ENCODE assay signal across 1 cellular context in the genomic region with DNA sequence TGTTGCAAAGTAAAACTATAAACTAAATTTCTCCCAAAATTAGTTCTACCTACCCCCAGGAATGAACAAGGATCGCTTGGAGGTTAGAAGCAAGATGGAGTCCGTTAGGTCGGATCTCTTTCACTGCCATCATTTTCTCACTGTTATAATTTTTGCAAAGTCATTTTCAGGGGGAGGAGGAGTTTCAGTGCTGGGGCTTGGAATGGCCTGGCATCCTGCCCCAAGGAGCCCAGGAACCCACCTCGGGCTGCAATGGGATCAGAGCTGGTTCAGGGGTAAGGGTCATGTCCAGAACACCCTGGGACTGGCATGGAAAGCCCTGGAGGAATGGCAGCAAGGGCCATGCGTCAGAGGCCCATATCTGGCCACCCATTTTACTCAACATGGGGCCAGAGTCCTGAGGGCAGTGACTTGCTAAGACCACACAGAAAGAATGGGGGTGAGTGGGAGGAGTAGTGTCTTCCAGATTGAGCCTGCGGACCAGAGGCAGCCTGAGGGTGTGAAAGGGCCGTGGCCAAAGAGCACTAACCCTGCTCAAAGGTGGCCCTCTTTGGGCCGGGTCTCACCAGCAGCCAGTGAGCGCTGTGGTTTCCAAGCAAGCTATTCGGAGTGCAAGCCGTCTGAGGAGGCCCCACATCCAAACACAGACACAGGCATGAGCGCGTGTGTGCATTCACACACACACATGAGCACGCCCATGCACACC.
TF ChIP-seq lines count a peak whose summit lies in the region.

No MANE protein-coding gene starts in this region.

TF ChIP-seq in K562, 482 proteins besides CTCF, POLR2A, EP300 and RAD21 (continued from another document and continues in another):
- no peak for TF ChIP-seq GABPA (tag; conservative IDR thresholded peaks at IDR 0.05; ENCODE audit: low read depth)
- peak; percentile 87 for TF ChIP-seq MAFF (IDR thresholded peaks at IDR 0.05; ENCODE audit: low read length)
- TF ChIP-seq MEF2D (tag; conservative IDR thresholded peaks at IDR 0.05; ENCODE audit: low read depth), result 0 out of 2 replicates have a peak, but pooled peaks have one; percentile 18
- no peak for TF ChIP-seq NR2C1 (IDR thresholded peaks at IDR 0.05)
- peak; percentile 56 for TF ChIP-seq NR2C1 (tag; IDR thresholded peaks at IDR 0.05)
- TF ChIP-seq, protein P1, sequence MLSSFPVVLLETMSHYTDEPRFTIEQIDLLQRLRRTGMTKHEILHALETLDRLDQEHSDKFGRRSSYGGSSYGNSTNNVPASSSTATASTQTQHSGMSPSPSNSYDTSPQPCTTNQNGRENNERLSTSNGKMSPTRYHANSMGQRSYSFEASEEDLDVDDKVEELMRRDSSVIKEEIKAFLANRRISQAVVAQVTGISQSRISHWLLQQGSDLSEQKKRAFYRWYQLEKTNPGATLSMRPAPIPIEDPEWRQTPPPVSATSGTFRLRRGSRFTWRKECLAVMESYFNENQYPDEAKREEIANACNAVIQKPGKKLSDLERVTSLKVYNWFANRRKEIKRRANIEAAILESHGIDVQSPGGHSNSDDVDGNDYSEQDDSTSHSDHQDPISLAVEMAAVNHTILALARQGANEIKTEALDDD (IDR thresholded peaks at IDR 0.05), result no peak; the same call in 1 of the 2 replicates
- peak in 1 of 2 experiments; percentile 26; a peak in 2 of 4 replicates for TF ChIP-seq NRF1 (conservative IDR thresholded peaks at IDR 0.05 in 1 of 2, IDR thresholded peaks at IDR 0.05 in 1 of 2)
- TF ChIP-seq NFE2L1 (tag; IDR thresholded peaks at IDR 0.05; ENCODE audit: borderline replicate concordance, low read depth), result peak; percentile 77
- TF ChIP-seq NFE2 (IDR thresholded peaks at IDR 0.05; ENCODE audit: low read depth), result peak; percentile 93
- TF ChIP-seq CTBP1 (IDR thresholded peaks at IDR 0.05; ENCODE audit: borderline replicate concordance), result peak; percentile 8; the same call in 1 of the 2 replicates
- TF ChIP-seq ZBTB7A (IDR thresholded peaks at IDR 0.05; ENCODE audit: borderline replicate concordance, control insufficient read depth, low read depth, low read length), result peak; percentile 32; the same call in 1 of the 2 replicates
- TF ChIP-seq PYGO2 (tag; IDR thresholded peaks at IDR 0.05), result peak; percentile 73
- peak; percentile 95 for TF ChIP-seq MAFG (tag; conservative IDR thresholded peaks at IDR 0.05)
- TF ChIP-seq, protein P2, sequence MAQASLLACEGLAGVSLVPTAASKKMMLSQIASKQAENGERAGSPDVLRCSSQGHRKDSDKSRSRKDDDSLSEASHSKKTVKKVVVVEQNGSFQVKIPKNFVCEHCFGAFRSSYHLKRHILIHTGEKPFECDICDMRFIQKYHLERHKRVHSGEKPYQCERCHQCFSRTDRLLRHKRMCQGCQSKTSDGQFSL (CRISPR knock-in tag; IDR thresholded peaks at IDR 0.05), result no peak
- TF ChIP-seq, protein P2 (tag; IDR thresholded peaks at IDR 0.05), result peak in 1 of 2 experiments; percentile 80; a peak in 1 of 4 replicates
- no peak for TF ChIP-seq GABPB1 (CRISPR knock-in tag; IDR thresholded peaks at IDR 0.05)
- peak in 1 of 3 experiments; percentile 64 for TF ChIP-seq YY1 (IDR thresholded peaks at IDR 0.05; ENCODE audit: borderline replicate concordance in 1 of 3, control insufficient read depth in 1 of 3, extremely low read depth in 1 of 3, insufficient read depth in 3 of 3, insufficient read length in 1 of 3, insufficient replicate concordance in 2 of 3, low read depth in 1 of 3, low read length in 2 of 3)
- TF ChIP-seq PTRF (tag; IDR thresholded peaks at IDR 0.05), result peak; percentile 67; the same call in 1 of the 2 replicates
- TF ChIP-seq, protein P3, sequence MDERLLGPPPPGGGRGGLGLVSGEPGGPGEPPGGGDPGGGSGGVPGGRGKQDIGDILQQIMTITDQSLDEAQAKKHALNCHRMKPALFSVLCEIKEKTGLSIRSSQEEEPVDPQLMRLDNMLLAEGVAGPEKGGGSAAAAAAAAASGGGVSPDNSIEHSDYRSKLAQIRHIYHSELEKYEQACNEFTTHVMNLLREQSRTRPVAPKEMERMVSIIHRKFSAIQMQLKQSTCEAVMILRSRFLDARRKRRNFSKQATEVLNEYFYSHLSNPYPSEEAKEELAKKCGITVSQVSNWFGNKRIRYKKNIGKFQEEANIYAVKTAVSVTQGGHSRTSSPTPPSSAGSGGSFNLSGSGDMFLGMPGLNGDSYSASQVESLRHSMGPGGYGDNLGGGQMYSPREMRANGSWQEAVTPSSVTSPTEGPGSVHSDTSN (CRISPR knock-in tag; IDR thresholded peaks at IDR 0.05; ENCODE audit: low read depth), result no peak
- TF ChIP-seq, protein P3 (tag; conservative IDR thresholded peaks at IDR 0.05; ENCODE audit: low read depth), result 0 out of 2 replicates have a peak, but pooled peaks have one; percentile 35
- TF ChIP-seq ZNF766 (CRISPR knock-in tag; conservative IDR thresholded peaks at IDR 0.05), result peak; percentile 87
- TF ChIP-seq, protein P4, sequence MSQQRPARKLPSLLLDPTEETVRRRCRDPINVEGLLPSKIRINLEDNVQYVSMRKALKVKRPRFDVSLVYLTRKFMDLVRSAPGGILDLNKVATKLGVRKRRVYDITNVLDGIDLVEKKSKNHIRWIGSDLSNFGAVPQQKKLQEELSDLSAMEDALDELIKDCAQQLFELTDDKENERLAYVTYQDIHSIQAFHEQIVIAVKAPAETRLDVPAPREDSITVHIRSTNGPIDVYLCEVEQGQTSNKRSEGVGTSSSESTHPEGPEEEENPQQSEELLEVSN (IDR thresholded peaks at IDR 0.05; ENCODE audit: borderline replicate concordance in 1 of 2, extremely low read depth in 1 of 2, insufficient read depth in 1 of 2, insufficient read length in 1 of 2, low read depth in 1 of 2, low read length in 1 of 2, poor library complexity in 1 of 2, severe bottlenecking in 1 of 2), result peak in 1 of 2 experiments; percentile 23
- peak; percentile 94 for TF ChIP-seq C11orf30 (IDR thresholded peaks at IDR 0.05; ENCODE audit: low read depth)
- TF ChIP-seq PTTG1 (tag; IDR thresholded peaks at IDR 0.05; ENCODE audit: low read depth), result no peak
- 0 out of 2 replicates have a peak, but pooled peaks have one; percentile 15 for TF ChIP-seq MYC (IDR thresholded peaks at IDR 0.05; ENCODE audit: low read depth, low read length)
- no peak for TF ChIP-seq MYC (CRISPR knock-in tag; IDR thresholded peaks at IDR 0.05; ENCODE audit: borderline replicate concordance, low read depth)
- peak; percentile 62 for TF ChIP-seq SMARCA4 (IDR thresholded peaks at IDR 0.05)
- 0 out of 2 replicates have a peak, but pooled peaks have one; percentile 81 for TF ChIP-seq ZKSCAN8 (CRISPR knock-in tag; IDR thresholded peaks at IDR 0.05)
- peak; percentile 14; the same call in 1 of the 2 replicates for TF ChIP-seq CBX1 (IDR thresholded peaks at IDR 0.05; ENCODE audit: low read depth)
- TF ChIP-seq, protein P5, sequence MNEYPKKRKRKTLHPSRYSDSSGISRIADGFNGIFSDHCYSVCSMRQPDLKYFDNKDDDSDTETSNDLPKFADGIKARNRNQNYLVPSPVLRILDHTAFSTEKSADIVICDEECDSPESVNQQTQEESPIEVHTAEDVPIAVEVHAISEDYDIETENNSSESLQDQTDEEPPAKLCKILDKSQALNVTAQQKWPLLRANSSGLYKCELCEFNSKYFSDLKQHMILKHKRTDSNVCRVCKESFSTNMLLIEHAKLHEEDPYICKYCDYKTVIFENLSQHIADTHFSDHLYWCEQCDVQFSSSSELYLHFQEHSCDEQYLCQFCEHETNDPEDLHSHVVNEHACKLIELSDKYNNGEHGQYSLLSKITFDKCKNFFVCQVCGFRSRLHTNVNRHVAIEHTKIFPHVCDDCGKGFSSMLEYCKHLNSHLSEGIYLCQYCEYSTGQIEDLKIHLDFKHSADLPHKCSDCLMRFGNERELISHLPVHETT (CRISPR knock-in tag; conservative IDR thresholded peaks at IDR 0.05 in 1 of 2, IDR thresholded peaks at IDR 0.05 in 1 of 2), result peak in 1 of 2 experiments; percentile 92; a peak in 2 of 4 replicates
- peak; percentile 91 for TF ChIP-seq ZNF316 (IDR thresholded peaks at IDR 0.05)
- TF ChIP-seq, protein P6, sequence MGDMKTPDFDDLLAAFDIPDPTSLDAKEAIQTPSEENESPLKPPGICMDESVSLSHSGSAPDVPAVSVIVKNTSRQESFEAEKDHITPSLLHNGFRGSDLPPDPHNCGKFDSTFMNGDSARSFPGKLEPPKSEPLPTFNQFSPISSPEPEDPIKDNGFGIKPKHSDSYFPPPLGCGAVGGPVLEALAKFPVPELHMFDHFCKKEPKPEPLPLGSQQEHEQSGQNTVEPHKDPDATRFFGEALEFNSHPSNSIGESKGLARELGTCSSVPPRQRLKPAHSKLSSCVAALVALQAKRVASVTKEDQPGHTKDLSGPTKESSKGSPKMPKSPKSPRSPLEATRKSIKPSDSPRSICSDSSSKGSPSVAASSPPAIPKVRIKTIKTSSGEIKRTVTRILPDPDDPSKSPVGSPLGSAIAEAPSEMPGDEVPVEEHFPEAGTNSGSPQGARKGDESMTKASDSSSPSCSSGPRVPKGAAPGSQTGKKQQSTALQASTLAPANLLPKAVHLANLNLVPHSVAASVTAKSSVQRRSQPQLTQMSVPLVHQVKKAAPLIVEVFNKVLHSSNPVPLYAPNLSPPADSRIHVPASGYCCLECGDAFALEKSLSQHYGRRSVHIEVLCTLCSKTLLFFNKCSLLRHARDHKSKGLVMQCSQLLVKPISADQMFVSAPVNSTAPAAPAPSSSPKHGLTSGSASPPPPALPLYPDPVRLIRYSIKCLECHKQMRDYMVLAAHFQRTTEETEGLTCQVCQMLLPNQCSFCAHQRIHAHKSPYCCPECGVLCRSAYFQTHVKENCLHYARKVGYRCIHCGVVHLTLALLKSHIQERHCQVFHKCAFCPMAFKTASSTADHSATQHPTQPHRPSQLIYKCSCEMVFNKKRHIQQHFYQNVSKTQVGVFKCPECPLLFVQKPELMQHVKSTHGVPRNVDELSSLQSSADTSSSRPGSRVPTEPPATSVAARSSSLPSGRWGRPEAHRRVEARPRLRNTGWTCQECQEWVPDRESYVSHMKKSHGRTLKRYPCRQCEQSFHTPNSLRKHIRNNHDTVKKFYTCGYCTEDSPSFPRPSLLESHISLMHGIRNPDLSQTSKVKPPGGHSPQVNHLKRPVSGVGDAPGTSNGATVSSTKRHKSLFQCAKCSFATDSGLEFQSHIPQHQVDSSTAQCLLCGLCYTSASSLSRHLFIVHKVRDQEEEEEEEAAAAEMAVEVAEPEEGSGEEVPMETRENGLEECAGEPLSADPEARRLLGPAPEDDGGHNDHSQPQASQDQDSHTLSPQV (IDR thresholded peaks at IDR 0.05), result peak; percentile 94
- 0 out of 2 replicates have a peak, but pooled peaks have one; percentile 29 for TF ChIP-seq EHMT2 (IDR thresholded peaks at IDR 0.05)
- TF ChIP-seq, protein P7, sequence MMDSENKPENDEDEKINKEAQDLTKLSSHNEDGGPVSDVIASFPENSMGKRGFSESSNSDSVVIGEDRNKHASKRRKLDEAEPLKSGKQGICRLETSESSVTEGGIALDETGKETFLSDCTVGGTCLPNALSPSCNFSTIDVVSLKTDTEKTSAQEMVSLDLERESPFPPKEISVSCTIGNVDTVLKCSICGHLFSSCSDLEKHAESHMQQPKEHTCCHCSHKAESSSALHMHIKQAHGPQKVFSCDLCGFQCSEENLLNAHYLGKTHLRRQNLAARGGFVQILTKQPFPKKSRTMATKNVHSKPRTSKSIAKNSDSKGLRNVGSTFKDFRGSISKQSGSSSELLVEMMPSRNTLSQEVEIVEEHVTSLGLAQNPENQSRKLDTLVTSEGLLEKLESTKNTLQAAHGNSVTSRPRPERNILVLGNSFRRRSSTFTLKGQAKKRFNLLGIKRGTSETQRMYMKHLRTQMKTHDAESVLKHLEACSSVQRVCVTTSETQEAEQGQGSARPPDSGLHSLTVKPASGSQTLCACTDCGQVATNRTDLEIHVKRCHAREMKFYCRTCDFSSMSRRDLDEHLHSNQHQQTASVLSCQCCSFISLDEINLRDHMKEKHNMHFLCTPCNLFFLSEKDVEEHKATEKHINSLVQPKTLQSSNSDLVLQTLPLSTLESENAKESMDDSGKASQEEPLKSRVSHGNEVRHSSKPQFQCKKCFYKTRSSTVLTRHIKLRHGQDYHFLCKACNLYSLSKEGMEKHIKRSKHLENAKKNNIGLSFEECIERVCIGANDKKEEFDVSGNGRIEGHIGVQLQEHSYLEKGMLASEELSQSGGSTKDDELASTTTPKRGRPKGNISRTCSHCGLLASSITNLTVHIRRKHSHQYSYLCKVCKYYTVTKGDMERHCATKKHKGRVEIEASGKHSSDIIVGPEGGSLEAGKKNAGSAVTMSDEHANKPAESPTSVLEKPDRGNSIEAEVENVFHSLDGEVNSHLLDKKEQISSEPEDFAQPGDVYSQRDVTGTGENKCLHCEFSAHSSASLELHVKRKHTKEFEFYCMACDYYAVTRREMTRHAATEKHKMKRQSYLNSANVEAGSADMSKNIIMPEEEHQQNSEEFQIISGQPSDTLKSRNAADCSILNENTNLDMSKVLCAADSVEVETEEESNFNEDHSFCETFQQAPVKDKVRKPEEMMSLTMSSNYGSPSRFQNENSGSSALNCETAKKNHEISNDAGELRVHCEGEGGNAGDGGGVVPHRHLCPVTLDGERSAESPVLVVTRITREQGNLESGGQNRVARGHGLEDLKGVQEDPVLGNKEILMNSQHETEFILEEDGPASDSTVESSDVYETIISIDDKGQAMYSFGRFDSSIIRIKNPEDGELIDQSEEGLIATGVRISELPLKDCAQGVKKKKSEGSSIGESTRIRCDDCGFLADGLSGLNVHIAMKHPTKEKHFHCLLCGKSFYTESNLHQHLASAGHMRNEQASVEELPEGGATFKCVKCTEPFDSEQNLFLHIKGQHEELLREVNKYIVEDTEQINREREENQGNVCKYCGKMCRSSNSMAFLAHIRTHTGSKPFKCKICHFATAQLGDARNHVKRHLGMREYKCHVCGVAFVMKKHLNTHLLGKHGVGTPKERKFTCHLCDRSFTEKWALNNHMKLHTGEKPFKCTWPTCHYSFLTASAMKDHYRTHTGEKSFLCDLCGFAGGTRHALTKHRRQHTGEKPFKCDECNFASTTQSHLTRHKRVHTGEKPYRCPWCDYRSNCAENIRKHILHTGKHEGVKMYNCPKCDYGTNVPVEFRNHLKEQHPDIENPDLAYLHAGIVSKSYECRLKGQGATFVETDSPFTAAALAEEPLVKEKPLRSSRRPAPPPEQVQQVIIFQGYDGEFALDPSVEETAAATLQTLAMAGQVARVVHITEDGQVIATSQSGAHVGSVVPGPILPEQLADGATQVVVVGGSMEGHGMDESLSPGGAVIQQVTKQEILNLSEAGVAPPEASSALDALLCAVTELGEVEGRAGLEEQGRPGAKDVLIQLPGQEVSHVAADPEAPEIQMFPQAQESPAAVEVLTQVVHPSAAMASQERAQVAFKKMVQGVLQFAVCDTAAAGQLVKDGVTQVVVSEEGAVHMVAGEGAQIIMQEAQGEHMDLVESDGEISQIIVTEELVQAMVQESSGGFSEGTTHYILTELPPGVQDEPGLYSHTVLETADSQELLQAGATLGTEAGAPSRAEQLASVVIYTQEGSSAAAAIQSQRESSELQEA (IDR thresholded peaks at IDR 0.05; ENCODE audit: low read depth), result no peak
- peak; percentile 73; the same call in 1 of the 2 replicates for TF ChIP-seq NFIC (IDR thresholded peaks at IDR 0.05)
- no peak for TF ChIP-seq IRF2 (CRISPR knock-in tag; IDR thresholded peaks at IDR 0.05)
